ENCODE assay signal across 8 cellular contexts in the genomic region with DNA sequence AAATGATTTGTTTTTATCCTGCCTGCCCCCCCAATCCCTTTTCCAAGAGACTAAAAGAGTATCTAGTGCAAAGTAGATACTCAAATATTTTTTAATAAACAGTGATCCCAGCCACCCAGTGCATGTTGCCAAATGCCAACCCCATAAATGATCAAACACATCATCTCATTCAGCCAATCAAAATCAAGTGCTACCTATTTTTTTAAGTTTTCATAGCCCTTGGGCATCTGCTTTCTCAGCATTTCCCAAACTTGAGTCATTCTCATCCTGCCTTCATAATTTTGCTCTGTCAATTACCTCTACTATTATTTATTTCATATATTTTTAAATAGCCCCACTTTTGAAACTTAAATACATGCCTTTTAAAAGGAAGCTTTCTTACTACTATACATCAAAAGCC. TPM values are rescaled to one million over a fixed set of nuclear protein-coding genes. Genes with fewer than 3 reads are reported as not detected.
"Had no signal": no experiment of that assay in that cellular context is flagged by ENCODE, and none has a peak within 500 bp of the region (broad histone marks: within the 10 kb centered on the region; RNA-seq: fewer than 3 reads in every experiment).

No MANE protein-coding gene starts in this region.

RNA-seq across cellular contexts. Expression of gene FOXD4L6, which starts 37.6 kb away (rescaled TPM):
- total RNA-seq: PC-9, Peyer's patch, Right ventricle myocardium inferior, Right ventricle myocardium superior, RPMI7951, SJSA1, SK-MEL-5 had no signal
- polyA plus RNA-seq: SK-N-SH had no signal
